In genomic region chr3:53579636-53580035, GRCh38 we compare ENCODE assay signal across 20 cellular contexts.
"Had no signal": no experiment of that assay in that cellular context is flagged by ENCODE, and none has a peak within 500 bp of the region (broad histone marks: within the 10 kb centered on the region; RNA-seq: fewer than 3 reads in every experiment).

No MANE protein-coding gene starts in this region.

- ATAC-seq: activated CD8-positive, alpha-beta T cell treated with anti-CD3 and anti-CD28 coated beads, Interleukin-2, amount 10 ng/mL, durations not matched to agents 7 days and 5 days; WTC11 had no signal

- H3K27ac ChIP-seq: adrenal gland, breast epithelium had no signal

- DNase-seq: activated CD4-positive, alpha-beta T cell treated with anti-CD3 and anti-CD28 coated beads for 48 hours; activated CD4-positive, alpha-beta T cell treated with anti-CD3 and anti-CD28 coated beads, Interleukin-2, amount 50 U/mL, for 4 hours; activated CD4-positive, CD25-positive, alpha-beta regulatory T cell treated with anti-CD3 and anti-CD28 coated beads, Interleukin-2, amount 50 U/mL, for 72 hours; activated CD8-positive, alpha-beta memory T cell treated with anti-CD3 and anti-CD28 coated beads, Interleukin-2, amount 50 U/mL, for 48 hours; activated CD8-positive, alpha-beta T cell treated with anti-CD3 and anti-CD28 coated beads, Interleukin-2, amount 10 ng/mL, durations not matched to agents 7 days and 5 days; activated naive CD4-positive, alpha-beta T cell treated with anti-CD3 and anti-CD28 coated beads, Interleukin-2, amount 50 U/mL, for 16 hours; activated naive CD8-positive, alpha-beta T cell treated with anti-CD3 and anti-CD28 coated beads, Interleukin-2, amount 10 ng/mL, durations not matched to agents 7 days and 5 days; activated T-cell treated with anti-CD3 and anti-CD28 coated beads, Interleukin-2, amount 50 U/mL, for 1 hour; adrenal gland; aorta; caudate nucleus; MG63; NCI-H1105; NCI-H1694; NCI-H446; NCI-H524 treated with DMSO at 0.1 percent for 48 hours; NK-92 treated with Interleukin-12 subunit alpha and Interleukin-12 subunit beta, amount 100 ng/mL, for 24 hours; SHP77 treated with DMSO at 0.1 percent for 48 hours had no signal

- H3K36me3 ChIP-seq: breast epithelium, MG63 had no signal

- H3K9me3 ChIP-seq: adrenal gland, breast epithelium, MG63 had no signal

- H3K4me3 ChIP-seq: adrenal gland, breast epithelium, MG63 had no signal

- H3K27me3 ChIP-seq: adrenal gland, breast epithelium, MG63 had no signal

- H3K4me1 ChIP-seq: adrenal gland, breast epithelium had no signal
